9 cellular contexts compared by ENCODE assay signal in the genomic region with DNA sequence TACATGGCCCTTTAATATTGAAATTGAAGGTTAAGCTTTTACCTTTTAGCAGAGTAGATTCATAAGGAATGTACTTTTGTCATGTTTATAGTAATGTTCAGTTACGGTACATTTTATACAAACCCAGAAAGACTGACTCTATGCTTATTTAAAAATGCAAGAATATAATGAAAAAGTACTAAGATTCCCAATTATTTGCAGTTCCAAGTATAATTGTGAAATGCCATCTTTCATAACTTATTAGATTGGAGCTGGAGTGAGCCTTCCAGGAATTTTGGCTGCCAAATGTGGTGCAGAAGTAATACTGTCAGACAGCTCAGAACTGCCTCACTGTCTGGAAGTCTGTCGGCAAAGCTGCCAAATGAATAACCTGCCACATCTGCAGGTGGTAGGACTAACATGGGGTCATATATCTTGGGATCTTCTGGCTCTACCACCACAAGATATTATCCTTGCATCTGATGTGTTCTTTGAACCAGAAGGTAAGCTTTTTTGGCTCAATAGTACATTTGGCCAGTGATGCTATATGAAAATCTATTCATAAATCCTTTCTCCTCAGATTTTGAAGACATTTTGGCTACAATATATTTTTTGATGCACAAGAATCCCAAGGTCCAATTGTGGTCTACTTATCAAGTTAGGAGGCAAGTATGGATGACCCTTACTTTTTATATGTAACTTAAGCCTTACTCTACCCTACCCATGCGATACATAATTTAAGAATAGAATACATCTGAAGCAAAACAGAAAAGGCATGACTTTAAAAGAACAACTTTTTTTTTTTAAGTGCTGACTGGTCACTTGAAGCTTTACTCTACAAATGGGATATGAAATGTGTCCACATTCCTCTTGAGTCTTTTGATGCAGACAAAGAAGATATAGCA. TPM values are rescaled to one million over a fixed set of nuclear protein-coding genes. Genes with fewer than 3 reads are reported as not detected.
A peak's percentile ranks its signal among the peaks of the same experiment; 100 is the strongest.
DNase-seq lines count a peak whose midpoint lies in the region; ATAC-seq and TF ChIP-seq lines count a peak whose summit lies in the region.
"Had no signal": no experiment of that assay in that cellular context is flagged by ENCODE, and none has a peak within 500 bp of the region (broad histone marks: within the 10 kb centered on the region; RNA-seq: fewer than 3 reads in every experiment).

No MANE protein-coding gene starts in this region.

- H3K27ac ChIP-seq in MM.1S (ENCODE audit: low read length) (peak overlapping the region; percentile 92; the same call in 1 of the 2 replicates), mammary epithelial cell (ENCODE audit: insufficient read depth, low read depth, low read length) (no peak overlapping the region), parathyroid adenoma (peak overlapping the region; percentile 9)

- intact Hi-C loops in mammary epithelial cell (cut with micrococcal nuclease): no loop called here

- ATAC-seq in GM21786 (IDR thresholded peaks at IDR 0.05; ENCODE audit: unreplicated experiment): no peak

- dilution Hi-C loops in mammary epithelial cell (cut with HindIII; ENCODE audit: low sequenced_read_pairs): loop anchor here (5.0 kb wide), 1 partner anchor 99 kb away; no protein-coding TSS in a partner anchor

- H2AFZ ChIP-seq in MM.1S (ENCODE audit: low read length) (no peak overlapping the region), mammary epithelial cell (ENCODE audit: low read depth, low read length) (no peak overlapping the region), parathyroid adenoma (no peak overlapping the region)

- no peaks in the 10 kb centered on the region for H3K9me2 ChIP-seq in MM.1S (replicated peaks; ENCODE audit: insufficient read depth, low read length)

- DNase-seq in DMS53 (lab: John Stamatoyannopoulos, UW) (peak; percentile 49), DMS53 treated with DMSO at 0.1 percent for 48 hours (lab: John Stamatoyannopoulos, UW; ENCODE audit: unreplicated experiment) (no peak), MM.1S (no peak), mammary epithelial cell (no peak), NCI-H524 treated with DMSO at 0.1 percent for 48 hours (lab: John Stamatoyannopoulos, UW) (no peak), medulla oblongata (ENCODE audit: extremely low spot score) (no peak)
- DNase-seq: activated CD4-positive, alpha-beta T cell treated with anti-CD3 and anti-CD28 coated beads for 48 hours had no signal

- peak overlapping the region; percentile 83; the same call in 1 of the 2 replicates for H3K4me2 ChIP-seq in MM.1S (ENCODE audit: low read depth, low read length)
- peak overlapping the region; percentile 99 for H3K4me2 ChIP-seq in mammary epithelial cell (ENCODE audit: insufficient read depth, low read depth, low read length)
- no peak overlapping the region for H3K4me2 ChIP-seq in parathyroid adenoma (ENCODE audit: low read length)

- H4K20me1 ChIP-seq in MM.1S (ENCODE audit: insufficient read depth, low read length) (peaks cover 33% of the 10 kb centered on the region), mammary epithelial cell (ENCODE audit: insufficient read depth, low read length) (peaks cover 6% of the 10 kb centered on the region)

- TF ChIP-seq CTCF in MM.1S (IDR thresholded peaks at IDR 0.05; ENCODE audit: low read length): no peak
- no peak for TF ChIP-seq CTCF in mammary epithelial cell (conservative IDR thresholded peaks at IDR 0.05 in 1 of 2, IDR thresholded peaks at IDR 0.05 in 1 of 2; ENCODE audit: extremely low read depth in 1 of 2, insufficient read depth in 1 of 2, low read depth in 1 of 2, low read length in 2 of 2)
- TF ChIP-seq CTCF in parathyroid adenoma (IDR thresholded peaks at IDR 0.05): no peak

- WGBS in mammary epithelial cell (ENCODE audit: low coverage, missing lambda C conversion rate): 53% methylated on average over 3 of the region's 3 CpGs

- BruUV-seq in mammary epithelial cell (replicated peaks; lab: Mats Ljungman, UMichigan): no TSS peak

- H3K4me1 ChIP-seq in MM.1S (ENCODE audit: low read length): peaks cover 7% of the 10 kb centered on the region; the same call in 1 of the 2 replicates
- peaks cover 15% of the 10 kb centered on the region for H3K4me1 ChIP-seq in mammary epithelial cell (ENCODE audit: insufficient read depth, low read length)
- peaks cover 6% of the 10 kb centered on the region for H3K4me1 ChIP-seq in parathyroid adenoma

- H3F3A ChIP-seq in MM.1S (ENCODE audit: insufficient read depth, low read length): peaks cover 75% of the 10 kb centered on the region

- H3K27me3 ChIP-seq in MM.1S (replicated peaks; ENCODE audit: insufficient read depth, low read length) (no peaks in the 10 kb centered on the region), mammary epithelial cell (ENCODE audit: insufficient read depth, low read length) (no peaks in the 10 kb centered on the region), parathyroid adenoma (ENCODE audit: control insufficient read depth, insufficient read depth, low read length) (no peaks in the 10 kb centered on the region)

- H3K36me3 ChIP-seq in MM.1S (replicated peaks; ENCODE audit: insufficient read depth, low read length): peaks cover 33% of the 10 kb centered on the region
- H3K36me3 ChIP-seq in mammary epithelial cell (ENCODE audit: insufficient read depth, low read length): peaks cover 34% of the 10 kb centered on the region
- no peaks in the 10 kb centered on the region for H3K36me3 ChIP-seq in parathyroid adenoma (ENCODE audit: control insufficient read depth, insufficient read depth, low read length)

- H3K79me2 ChIP-seq in MM.1S (ENCODE audit: low read length) (peaks cover 82% of the 10 kb centered on the region), mammary epithelial cell (ENCODE audit: insufficient read depth, low read length) (peaks cover 89% of the 10 kb centered on the region), parathyroid adenoma (peaks cover 10% of the 10 kb centered on the region)

- CTCF ChIA-PET in mammary epithelial cell (lab: Charles Lee; ENCODE audit: low non-redundant PET): no interaction called here

- H3K4me3 ChIP-seq in MM.1S (ENCODE audit: low read length): no peak overlapping the region
- no peak overlapping the region for H3K4me3 ChIP-seq in mammary epithelial cell (replicated peaks in 1 of 3; ENCODE audit: insufficient read depth in 1 of 3, low read depth in 2 of 3, low read length in 3 of 3)
- no peak overlapping the region for H3K4me3 ChIP-seq in parathyroid adenoma (ENCODE audit: low read depth, low read length)

- in situ Hi-C loops in mammary epithelial cell (cut with MboI; ENCODE audit: low sequenced_read_pairs in 2 of 2): no loop called here

- no peaks in the 10 kb centered on the region for H3K9me3 ChIP-seq in MM.1S (replicated peaks; ENCODE audit: insufficient read depth, low read length)
- no peaks in the 10 kb centered on the region for H3K9me3 ChIP-seq in mammary epithelial cell (replicated peaks; ENCODE audit: insufficient read depth, low read length)
- H3K9me3 ChIP-seq in parathyroid adenoma (ENCODE audit: control insufficient read depth, low read length): no peaks in the 10 kb centered on the region

- H3K9ac ChIP-seq in MM.1S (ENCODE audit: low read length) (peak overlapping the region; percentile 99; the same call in 1 of the 2 replicates), mammary epithelial cell (ENCODE audit: insufficient read depth, low read length) (no peak overlapping the region), parathyroid adenoma (no peak overlapping the region)

RNA-seq across cellular contexts. Expression of a gene that starts 4.2 kb away (rescaled TPM):
- 100 to 1,000 TPM; 110 to 196 TPM for total RNA-seq in mammary epithelial cell
- polyA plus RNA-seq in mammary epithelial cell: 221 TPM
- polyA minus RNA-seq in mammary epithelial cell: 226 TPM

RNA-seq across cellular contexts. Expression of a gene that starts 4.9 kb away (rescaled TPM):
- 10 to 100 TPM; 18.3 to 38.5 TPM for total RNA-seq in mammary epithelial cell
- polyA plus RNA-seq in mammary epithelial cell: 13.2 TPM
- polyA minus RNA-seq in mammary epithelial cell: 30.9 TPM

RNA-seq across cellular contexts. Expression of a gene that starts 6.3 kb away (rescaled TPM):
- total RNA-seq in mammary epithelial cell: 10 to 100 TPM; 18.2 to 27.7 TPM
- 38.3 TPM for polyA plus RNA-seq in mammary epithelial cell
- polyA minus RNA-seq in mammary epithelial cell: 19.5 TPM

RNA-seq across cellular contexts. Expression of a gene that starts 6.6 kb away (rescaled TPM):
- 10 to 100 TPM; 10.3 to 22.2 TPM for total RNA-seq in mammary epithelial cell
- 14.4 TPM for polyA plus RNA-seq in mammary epithelial cell
- 25.0 TPM for polyA minus RNA-seq in mammary epithelial cell

RNA-seq across cellular contexts. Expression of a gene that starts 22.2 kb away (rescaled TPM):
- 100 to 1,000 TPM; 116 to 183 TPM for total RNA-seq in mammary epithelial cell
- 59.5 TPM for polyA plus RNA-seq in mammary epithelial cell
- polyA minus RNA-seq in mammary epithelial cell: 144 TPM
